ENCODE assay signal across 2 cellular contexts in genomic region chr18:79877163-79878091, GRCh38.
TF ChIP-seq lines count a peak whose summit lies in the region.

No MANE protein-coding gene starts in this region.

TF ChIP-seq in GM12891, 5 proteins besides CTCF, POLR2A, EP300 and RAD21 (continued from another document):
- TF ChIP-seq PAX5 (IDR thresholded peaks at IDR 0.05; ENCODE audit: insufficient read depth, low read length, severe bottlenecking) (no peak), POLR2AphosphoS5 (IDR thresholded peaks at IDR 0.05; ENCODE audit: low read depth, low read length) (no peak)
TF ChIP-seq in GM12891: peak in this region for 0.

TF ChIP-seq in K562, 482 proteins besides CTCF, POLR2A, EP300 and RAD21 (continued from another document):
- TF ChIP-seq ZHX1 (conservative IDR thresholded peaks at IDR 0.05; ENCODE audit: low read length) = no peak
- no peak for TF ChIP-seq ZBTB7A (IDR thresholded peaks at IDR 0.05; ENCODE audit: borderline replicate concordance, control insufficient read depth, low read depth, low read length)
- no peak for TF ChIP-seq TCF15 (CRISPR knock-in tag; IDR thresholded peaks at IDR 0.05)
- no peak for TF ChIP-seq SAFB2 (IDR thresholded peaks at IDR 0.05; ENCODE audit: borderline replicate concordance, low read depth, low read length, severe bottlenecking)
- no peak for TF ChIP-seq HSF4 (CRISPR knock-in tag; IDR thresholded peaks at IDR 0.05; ENCODE audit: borderline replicate concordance)
- no peak for TF ChIP-seq ZBTB5 (IDR thresholded peaks at IDR 0.05)
- TF ChIP-seq ZNF518B (CRISPR knock-in tag; IDR thresholded peaks at IDR 0.05) = no peak
